ENCODE assay signal across 2 cellular contexts in the genomic region with DNA sequence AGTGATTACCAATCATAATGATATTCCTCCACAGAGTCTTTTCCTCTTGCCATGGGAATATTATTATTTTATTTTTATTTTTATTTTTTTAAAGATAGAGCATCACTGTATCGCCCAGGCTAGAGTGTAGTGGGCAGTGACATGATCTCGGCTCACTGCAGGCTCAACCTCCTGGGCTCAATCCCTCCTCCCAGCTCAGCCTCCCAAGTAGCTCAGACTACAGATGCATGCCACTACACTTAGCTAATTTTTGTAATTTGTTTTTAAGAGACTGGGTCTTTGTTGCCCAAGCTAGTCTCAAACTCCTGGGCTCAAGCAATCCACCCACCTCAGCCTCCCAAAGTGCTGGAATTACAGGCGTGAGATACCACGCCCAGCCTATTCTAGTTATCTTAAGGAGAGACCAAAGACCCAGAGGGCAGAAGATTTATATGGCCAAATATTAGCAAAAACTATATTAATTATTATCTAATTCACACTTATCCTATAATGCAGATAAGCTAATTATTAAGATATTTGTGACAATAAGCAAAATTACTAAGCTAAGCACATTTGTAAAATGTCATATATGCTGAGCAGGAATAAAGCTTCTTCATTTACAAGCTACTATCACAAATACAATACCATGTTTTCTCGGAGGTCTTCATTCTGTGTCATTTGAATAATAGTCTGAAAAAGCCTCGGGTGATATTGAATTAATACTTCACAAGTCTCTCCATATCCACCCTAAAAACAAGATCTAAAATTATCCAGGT.
A peak's percentile ranks its signal among the peaks of the same experiment; 100 is the strongest.
TF ChIP-seq lines count a peak whose summit lies in the region.

No MANE protein-coding gene starts in this region.

TF ChIP-seq in HepG2, 621 proteins besides CTCF, POLR2A, EP300 and RAD21 (continued from another document):
- TF ChIP-seq ZKSCAN1 (IDR thresholded peaks at IDR 0.05; ENCODE audit: low read length) (no peak), PHF21A (CRISPR knock-in tag; IDR thresholded peaks at IDR 0.05) (no peak), MAFF (IDR thresholded peaks at IDR 0.05; ENCODE audit: low read depth, low read length) (peak; percentile 52; the same call in 1 of the 2 replicates), MAFK (conservative IDR thresholded peaks at IDR 0.05 in 1 of 2, IDR thresholded peaks at IDR 0.05 in 1 of 2; ENCODE audit: low read length in 2 of 2) (peak; percentile 29 to 74; a peak in 2 of 4 replicates), MEIS2 (CRISPR knock-in tag; IDR thresholded peaks at IDR 0.05) (no peak), SMAD1 (CRISPR knock-in tag; IDR thresholded peaks at IDR 0.05; ENCODE audit: borderline replicate concordance, low read depth) (no peak), NPAS2 (CRISPR knock-in tag; IDR thresholded peaks at IDR 0.05; ENCODE audit: borderline replicate concordance) (no peak), RXRA (CRISPR knock-in tag; IDR thresholded peaks at IDR 0.05) (no peak)
TF ChIP-seq in HepG2: peak in this region for 2.

TF ChIP-seq in K562, 482 proteins besides CTCF, POLR2A, EP300 and RAD21:
- TF ChIP-seq ZNF3 (CRISPR knock-in tag; IDR thresholded peaks at IDR 0.05), result no peak
- TF ChIP-seq ZNF316 (IDR thresholded peaks at IDR 0.05), result peak; percentile 40
- no peak for TF ChIP-seq IRF2 (CRISPR knock-in tag; IDR thresholded peaks at IDR 0.05)
